In the genomic region with DNA sequence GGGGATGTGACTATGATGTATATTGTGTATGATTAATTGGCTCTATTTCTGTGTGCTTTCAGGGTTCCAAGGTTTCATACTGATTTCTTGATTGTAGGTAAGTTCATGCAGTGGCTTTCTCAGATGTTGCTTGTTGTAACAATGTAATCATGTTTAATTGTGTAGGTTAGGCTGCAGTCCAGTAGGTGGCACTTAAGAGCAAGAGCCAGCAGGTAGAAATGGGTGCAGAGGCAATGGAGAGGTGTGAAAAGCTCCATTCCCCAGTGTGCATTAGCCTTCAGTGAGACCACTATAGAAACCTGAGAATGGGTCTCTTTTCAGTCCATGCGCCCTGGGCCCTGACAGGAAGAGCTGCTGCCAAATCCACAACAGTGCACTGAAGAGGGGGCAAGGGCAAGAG, we compare ENCODE assay signal across 14 cellular contexts. TPM values are rescaled to one million over a fixed set of nuclear protein-coding genes. Genes with fewer than 3 reads are reported as not detected.
A peak's percentile ranks its signal among the peaks of the same experiment; 100 is the strongest.
DNase-seq lines count a peak whose midpoint lies in the region; ATAC-seq and TF ChIP-seq lines count a peak whose summit lies in the region.
"Had no signal": no experiment of that assay in that cellular context is flagged by ENCODE, and none has a peak within 500 bp of the region (broad histone marks: within the 10 kb centered on the region; RNA-seq: fewer than 3 reads in every experiment).

No MANE protein-coding gene starts in this region.

- DNase-seq in Caki2 (ENCODE audit: low read depth) (peak; percentile 2), NB4 (ENCODE audit: low read depth) (peak; percentile 22), epithelial cell of proximal tubule (ENCODE audit: low read depth) (no peak), HUDEP-2 (lab: John Stamatoyannopoulos, UW; ENCODE audit: unreplicated experiment in 76 of 76) (no peak)
- no peak for DNase-seq in T-helper 2 cell treated with Interferon-gamma antibody and Interleukin-4, amounts not matched to agents 5 μg/mL and 100 μg/mL, for 36 hours (ENCODE audit: low spot score)
- no peak for DNase-seq in activated T-helper 2 cell treated with anti-CD3 and anti-CD28 coated beads, Interferon-gamma antibody, Interleukin-2, Interleukin-4, amounts not matched to agents 10 μg/mL and 5 μg/mL and 100 μg/mL, durations not matched to agents 14 hours and 24 hours and 36 hours (ENCODE audit: low spot score)
- DNase-seq: activated T-cell treated with anti-CD3 and anti-CD28 coated beads, Interleukin-2, amount 50 U/mL, for 24 hours; left ventricle myocardium superior; T1000 had no signal

- no peaks in the 10 kb centered on the region for H3K4me1 Mint-ChIP-seq in T-helper 2 cell treated with Interferon-gamma antibody and Interleukin-4, amounts not matched to agents 5 μg/mL and 100 μg/mL, for 36 hours (ENCODE audit: low read depth)
- H3K4me1 Mint-ChIP-seq in activated T-helper 2 cell treated with anti-CD3 and anti-CD28 coated beads, Interferon-gamma antibody, Interleukin-2, Interleukin-4, amounts not matched to agents 10 μg/mL and 5 μg/mL and 100 μg/mL, durations not matched to agents 14 hours and 24 hours and 36 hours (ENCODE audit: low read depth): no peaks in the 10 kb centered on the region
- H3K4me1 Mint-ChIP-seq: CD4-positive, CD25-positive, alpha-beta regulatory T cell had no signal

- ATAC-seq in GM18868 (IDR thresholded peaks at IDR 0.05; ENCODE audit: unreplicated experiment) (peak; percentile 67), esophagus mucosa (no peak)
- ATAC-seq: left ventricle myocardium superior, pancreas had no signal

- TF ChIP-seq CTCF in NB4 (IDR thresholded peaks at IDR 0.05; ENCODE audit: low read depth, low read length) (peak; percentile 51), epithelial cell of proximal tubule (conservative IDR thresholded peaks at IDR 0.05; ENCODE audit: low read depth, low read length) (peak; percentile 63)

- H3K4me3 Mint-ChIP-seq in T-helper 2 cell treated with Interferon-gamma antibody and Interleukin-4, amounts not matched to agents 5 μg/mL and 100 μg/mL, for 36 hours: no peak overlapping the region
- H3K4me3 Mint-ChIP-seq in activated T-helper 2 cell treated with anti-CD3 and anti-CD28 coated beads, Interferon-gamma antibody, Interleukin-2, Interleukin-4, amounts not matched to agents 10 μg/mL and 5 μg/mL and 100 μg/mL, durations not matched to agents 14 hours and 24 hours and 36 hours (ENCODE audit: low read depth): no peak overlapping the region
- H3K4me3 Mint-ChIP-seq: activated T-cell treated with anti-CD3 and anti-CD28 coated beads, Interleukin-2, amount 50 U/mL, for 24 hours; CD4-positive, CD25-positive, alpha-beta regulatory T cell had no signal

- H3K27me3 Mint-ChIP-seq in T-helper 2 cell treated with Interferon-gamma antibody and Interleukin-4, amounts not matched to agents 5 μg/mL and 100 μg/mL, for 36 hours (ENCODE audit: low read depth): no peaks in the 10 kb centered on the region
- no peaks in the 10 kb centered on the region for H3K27me3 Mint-ChIP-seq in activated T-helper 2 cell treated with anti-CD3 and anti-CD28 coated beads, Interferon-gamma antibody, Interleukin-2, Interleukin-4, amounts not matched to agents 10 μg/mL and 5 μg/mL and 100 μg/mL, durations not matched to agents 14 hours and 24 hours and 36 hours (ENCODE audit: low read depth)
- H3K27me3 Mint-ChIP-seq: CD4-positive, CD25-positive, alpha-beta regulatory T cell had no signal

- no peak overlapping the region for H3K27ac Mint-ChIP-seq in T-helper 2 cell treated with Interferon-gamma antibody and Interleukin-4, amounts not matched to agents 5 μg/mL and 100 μg/mL, for 36 hours
- H3K27ac Mint-ChIP-seq in activated T-helper 2 cell treated with anti-CD3 and anti-CD28 coated beads, Interferon-gamma antibody, Interleukin-2, Interleukin-4, amounts not matched to agents 10 μg/mL and 5 μg/mL and 100 μg/mL, durations not matched to agents 14 hours and 24 hours and 36 hours: no peak overlapping the region
- H3K27ac Mint-ChIP-seq: activated T-cell treated with anti-CD3 and anti-CD28 coated beads, Interleukin-2, amount 50 U/mL, for 24 hours; CD4-positive, CD25-positive, alpha-beta regulatory T cell had no signal

- H3K36me3 Mint-ChIP-seq in T-helper 2 cell treated with Interferon-gamma antibody and Interleukin-4, amounts not matched to agents 5 μg/mL and 100 μg/mL, for 36 hours (ENCODE audit: low read depth): no peaks in the 10 kb centered on the region
- H3K36me3 Mint-ChIP-seq in activated T-helper 2 cell treated with anti-CD3 and anti-CD28 coated beads, Interferon-gamma antibody, Interleukin-2, Interleukin-4, amounts not matched to agents 10 μg/mL and 5 μg/mL and 100 μg/mL, durations not matched to agents 14 hours and 24 hours and 36 hours (ENCODE audit: low read depth): no peaks in the 10 kb centered on the region
- H3K36me3 Mint-ChIP-seq: CD4-positive, CD25-positive, alpha-beta regulatory T cell had no signal

- no peaks in the 10 kb centered on the region for H3K9me3 Mint-ChIP-seq in T-helper 2 cell treated with Interferon-gamma antibody and Interleukin-4, amounts not matched to agents 5 μg/mL and 100 μg/mL, for 36 hours
- no peaks in the 10 kb centered on the region for H3K9me3 Mint-ChIP-seq in activated T-helper 2 cell treated with anti-CD3 and anti-CD28 coated beads, Interferon-gamma antibody, Interleukin-2, Interleukin-4, amounts not matched to agents 10 μg/mL and 5 μg/mL and 100 μg/mL, durations not matched to agents 14 hours and 24 hours and 36 hours
- H3K9me3 Mint-ChIP-seq: activated T-cell treated with anti-CD3 and anti-CD28 coated beads, Interleukin-2, amount 50 U/mL, for 24 hours had no signal

- in situ Hi-C loops in Caki2 (cut with HindIII; ENCODE audit: low pct_unique_long_range_greater_than_20kb, low sequenced_read_pairs): no loop called here

- intact Hi-C loops in activated T-helper 2 cell treated with anti-CD3 and anti-CD28 coated beads, Interferon-gamma antibody, Interleukin-2, Interleukin-4, amounts not matched to agents 10 μg/mL and 5 μg/mL and 100 μg/mL, durations not matched to agents 14 hours and 24 hours and 36 hours (cut with micrococcal nuclease): no loop called here

- TF ChIP-seq POLR2A in NB4 (IDR thresholded peaks at IDR 0.05; ENCODE audit: extremely low read depth, insufficient read length): no peak

- H3K4me3 ChIP-seq in NB4 (ENCODE audit: low read depth, low read length) (no peak overlapping the region), epithelial cell of proximal tubule (ENCODE audit: low read depth, low read length) (no peak overlapping the region)
- H3K4me3 ChIP-seq: pancreas, suprapubic skin had no signal

RNA-seq across cellular contexts. Expression of a gene that starts 28.2 kb away (rescaled TPM):
- not detected in 2 replicates for total RNA-seq in Caki2 (2014; rRNA removed; shearing (Covaris generic); ENCODE audit: low replicate concordance)
- total RNA-seq in epithelial cell of proximal tubule: 0.06 and 2.2 TPM in 2 replicates
- not detected for total RNA-seq in esophagus mucosa
- not detected in 2 replicates for total RNA-seq in activated T-helper 2 cell treated with anti-CD3 and anti-CD28 coated beads, Interferon-gamma antibody, Interleukin-2, Interleukin-4, amounts not matched to agents 10 μg/mL and 5 μg/mL and 100 μg/mL, durations not matched to agents 14 hours and 24 hours and 36 hours
- total RNA-seq: CD4-positive, CD25-positive, alpha-beta regulatory T cell; suprapubic skin had no signal

Comparison
In these comparisons a context has a peak if more than half of its experiments do, and no peak if none do; other contexts are left out.
1. DNase-seq: peak in Caki2 (single experiment) and NB4 (single experiment); none in epithelial cell of proximal tubule (single experiment), HUDEP-2 (0 of 76), T-helper 2 cell treated with Interferon-gamma antibody and Interleukin-4, amounts not matched to agents 5 μg/mL and 100 μg/mL, for 36 hours (single experiment) and activated T-helper 2 cell treated with anti-CD3 and anti-CD28 coated beads, Interferon-gamma antibody, Interleukin-2, Interleukin-4, amounts not matched to agents 10 μg/mL and 5 μg/mL and 100 μg/mL, durations not matched to agents 14 hours and 24 hours and 36 hours (single experiment).